ENCODE assay signal across 13 cellular contexts in genomic region chr10:69464801-69465401, GRCh38. TPM values are rescaled to one million over a fixed set of nuclear protein-coding genes. Genes with fewer than 3 reads are reported as not detected.
DNase-seq lines count a peak whose midpoint lies in the region; ATAC-seq and TF ChIP-seq lines count a peak whose summit lies in the region.
"Had no signal": no experiment of that assay in that cellular context is flagged by ENCODE, and none has a peak within 500 bp of the region (broad histone marks: within the 10 kb centered on the region; RNA-seq: fewer than 3 reads in every experiment).

No MANE protein-coding gene starts in this region.

- H3K9me3 ChIP-seq in lung (ENCODE audit: control insufficient read depth in 2 of 2, insufficient read depth in 1 of 2, low read length in 1 of 2), result no peaks in the 10 kb centered on the region

- ATAC-seq in lung (ENCODE audit: insufficient read depth, low FRiP score), result peak; percentile 35
- ATAC-seq in GM21381 (IDR thresholded peaks at IDR 0.05; ENCODE audit: unreplicated experiment), result no peak
- no peak for ATAC-seq in GM21447 (IDR thresholded peaks at IDR 0.05; ENCODE audit: unreplicated experiment)

- no peak for TF ChIP-seq CTCF in lung (IDR thresholded peaks at IDR 0.05; ENCODE audit: control extremely low read depth, extremely low read depth)

- WGBS in lung, 2 donors, result 52 to 67% methylated on average over 2 of the region's 2 CpGs

- H3K4me1 ChIP-seq in lung (ENCODE audit: control insufficient read depth in 2 of 2, insufficient read depth in 2 of 2, low read length in 2 of 2), result peaks cover 3 to 44% of the 10 kb centered on the region in 2 donors

- H3K36me3 ChIP-seq in lung (ENCODE audit: control insufficient read depth in 2 of 2, insufficient read depth in 2 of 2, low read length in 2 of 2), result no peaks in the 10 kb centered on the region

- H3K4me3 ChIP-seq in lung, result no peak overlapping the region

- peak; percentile 52 for DNase-seq in NK-92 treated with Interleukin-12 subunit alpha and Interleukin-12 subunit beta, amount 100 ng/mL, for 24 hours (lab: John Stamatoyannopoulos, UW)
- no peak for DNase-seq in NK-92 (lab: John Stamatoyannopoulos, UW; ENCODE audit: unreplicated experiment)
- no peak for DNase-seq in lung (ENCODE audit: low spot score)
- DNase-seq in NCI-H345 treated with DMSO at 0.1 percent for 48 hours (lab: John Stamatoyannopoulos, UW; ENCODE audit: unreplicated experiment), result no peak
- DNase-seq: activated CD4-positive, CD25-positive, alpha-beta regulatory T cell; mesendoderm; NCI-H446 had no signal

- H3K27me3 ChIP-seq in lung (ENCODE audit: control insufficient read depth, insufficient read depth), result no peaks in the 10 kb centered on the region

- H3K27ac ChIP-seq in cingulate gyrus (ENCODE audit: low read depth, low read length), result peak overlapping the region; percentile 60
- peak overlapping the region; percentile 22 to 79 for H3K27ac ChIP-seq in lung (ENCODE audit: low read depth in 1 of 2, low read length in 1 of 2)
- H3K27ac ChIP-seq in temporal lobe (ENCODE audit: low read depth, low read length), result peak overlapping the region; percentile 59

RNA-seq across cellular contexts. Expression of gene TSPAN15, which starts 13.6 kb away (rescaled TPM):
- total RNA-seq in lung, result 10 to 100 TPM; 44.3 to 63.0 TPM
- 10 to 100 TPM; 47.0 to 68.4 TPM for polyA plus RNA-seq in lung
- 3.7 TPM for total RNA-seq in temporal lobe

RNA-seq across cellular contexts. Expression of gene TACR2, which starts 48.2 kb away (rescaled TPM):
- total RNA-seq in lung (under 1 TPM; 0.28 to 0.83 TPM), temporal lobe (0.49 TPM)
- polyA plus RNA-seq in lung, result under 1 TPM; 0.42 to 0.57 TPM
- total RNA-seq: A172, chondrocyte had no signal
